ENCODE assay signal across 15 cellular contexts in genomic region chr11:126414615-126415014, GRCh38. TPM values are rescaled to one million over a fixed set of nuclear protein-coding genes. Genes with fewer than 3 reads are reported as not detected.
A peak's percentile ranks its signal among the peaks of the same experiment; 100 is the strongest.
DNase-seq lines count a peak whose midpoint lies in the region; ATAC-seq and TF ChIP-seq lines count a peak whose summit lies in the region.
"Had no signal": no experiment of that assay in that cellular context is flagged by ENCODE, and none has a peak within 500 bp of the region (broad histone marks: within the 10 kb centered on the region; RNA-seq: fewer than 3 reads in every experiment).

No MANE protein-coding gene starts in this region.

- H3K27ac ChIP-seq in ascending aorta (peak overlapping the region; percentile 86 to 92), gastroesophageal sphincter (peak overlapping the region; percentile 15 to 89 (median 87)), osteoblast (ENCODE audit: low read depth, low read length) (no peak overlapping the region), transverse colon (peak overlapping the region; percentile 77 to 86 (median 82))
- H3K27ac ChIP-seq: BLaER1 treated with 17β-estradiol and CSF1 and Interleukin-3, amounts not matched to agents 10 nM and 100 nM; VCaP had no signal

- H3K36me3 Mint-ChIP-seq in CD14-positive monocyte = peaks cover 22 to 30% of the 10 kb centered on the region in 2 donors

- no peaks in the 10 kb centered on the region for H3K79me2 ChIP-seq in osteoblast (ENCODE audit: insufficient read depth, low read length)

- TF ChIP-seq CTCF in ascending aorta (IDR thresholded peaks at IDR 0.05) (no peak), gastroesophageal sphincter (IDR thresholded peaks at IDR 0.05) (no peak), osteoblast (IDR thresholded peaks at IDR 0.05; ENCODE audit: extremely low read depth, low read depth, low read length) (no peak), transverse colon (IDR thresholded peaks at IDR 0.05) (no peak), CD14-positive monocyte (IDR thresholded peaks at IDR 0.05) (no peak)

- TF ChIP-seq EP300 in gastroesophageal sphincter (IDR thresholded peaks at IDR 0.05) = no peak
- TF ChIP-seq EP300 in transverse colon (IDR thresholded peaks at IDR 0.05; ENCODE audit: low read depth) = no peak

- intact Hi-C loops in ascending aorta (cut with DNase I) = loop anchor here (2.0 kb wide), 1 partner anchor 110 kb away; the partner anchor contains the start of gene DCPS
- intact Hi-C loops in transverse colon (cut with DNase I; ENCODE audit: low total_unique reads) = no loop called here
- intact Hi-C loops in CD14-positive monocyte (cut with micrococcal nuclease) = no loop called here

- no peak overlapping the region for H3K27ac Mint-ChIP-seq in CD14-positive monocyte
- H3K27ac Mint-ChIP-seq: endodermal cell had no signal

- H3K27me3 ChIP-seq in ascending aorta (no peaks in the 10 kb centered on the region), gastroesophageal sphincter (no peaks in the 10 kb centered on the region), osteoblast (ENCODE audit: insufficient read depth, low read length) (no peaks in the 10 kb centered on the region), transverse colon (no peaks in the 10 kb centered on the region)

- H3K36me3 ChIP-seq in ascending aorta (peaks cover 4 to 7% of the 10 kb centered on the region in 2 donors), gastroesophageal sphincter (peaks cover 0 to 34% of the 10 kb centered on the region in 2 donors), osteoblast (ENCODE audit: insufficient read depth, low read length) (peaks cover 13% of the 10 kb centered on the region), transverse colon (no peaks in the 10 kb centered on the region)

- no peak overlapping the region for H3K4me2 ChIP-seq in osteoblast (ENCODE audit: insufficient read depth, low read length)
- H3K4me2 ChIP-seq: BLaER1 treated with 17β-estradiol and CSF1 and Interleukin-3, amounts not matched to agents 10 nM and 100 nM; SK-N-SH had no signal

- H3K4me1 Mint-ChIP-seq in CD14-positive monocyte = peaks cover 12% of the 10 kb centered on the region

- H3K4me3 ChIP-seq in ascending aorta (peak overlapping the region in 1 of 2 donors; percentile 62), gastroesophageal sphincter (no peak overlapping the region), osteoblast (ENCODE audit: insufficient read depth, low read length) (no peak overlapping the region), transverse colon (no peak overlapping the region)
- H3K4me3 ChIP-seq: BLaER1 treated with 17β-estradiol and CSF1 and Interleukin-3, amounts not matched to agents 10 nM and 100 nM had no signal

- no peak for TF ChIP-seq POLR2A in gastroesophageal sphincter (IDR thresholded peaks at IDR 0.05)
- TF ChIP-seq POLR2A in transverse colon (IDR thresholded peaks at IDR 0.05) = no peak

- peaks cover 21 to 28% of the 10 kb centered on the region in 2 donors for H3K4me1 ChIP-seq in ascending aorta
- peaks cover 12 to 75% (median 26%) of the 10 kb centered on the region in 3 donors for H3K4me1 ChIP-seq in gastroesophageal sphincter
- H3K4me1 ChIP-seq in osteoblast (ENCODE audit: insufficient read depth, low read length) = peaks cover 5% of the 10 kb centered on the region
- peaks cover 16 to 37% (median 28%) of the 10 kb centered on the region in 4 donors for H3K4me1 ChIP-seq in transverse colon

- peak; percentile 39 to 76 for DNase-seq in ascending aorta (ENCODE audit: low spot score in 2 of 2)
- peak; percentile 66 for DNase-seq in osteoblast (ENCODE audit: insufficient read length, low spot score, missing footprints)
- DNase-seq in transverse colon = no peak
- DNase-seq in UCSD-AML1 (lab: John Stamatoyannopoulos, UW; ENCODE audit: unreplicated experiment) = no peak
- DNase-seq in CD14-positive monocyte (ENCODE audit: low spot score) = no peak
- no peak for DNase-seq in EL
- DNase-seq: activated effector memory CD4-positive, alpha-beta T cell treated with anti-CD3 and anti-CD28 coated beads, Interleukin-2, amount 50 U/mL, for 16 hours; endodermal cell; KBM-7; NCI-H1417 treated with DMSO at 0.1 percent for 48 hours; SK-N-SH; stimulated activated naive CD8-positive, alpha-beta T cell treated with anti-CD3 and anti-CD28 coated beads, Interleukin-15, amount 100 ng/mL, for 72 hours had no signal

- no peaks in the 10 kb centered on the region for H3K9me3 ChIP-seq in ascending aorta
- no peaks in the 10 kb centered on the region for H3K9me3 ChIP-seq in gastroesophageal sphincter
- H3K9me3 ChIP-seq in osteoblast (ENCODE audit: low read depth, low read length) = no peaks in the 10 kb centered on the region
- H3K9me3 ChIP-seq in transverse colon = no peaks in the 10 kb centered on the region
- H3K9me3 ChIP-seq: BLaER1 treated with 17β-estradiol and CSF1 and Interleukin-3, amounts not matched to agents 10 nM and 100 nM; SK-N-SH had no signal

- no peaks in the 10 kb centered on the region for H3K27me3 Mint-ChIP-seq in CD14-positive monocyte (ENCODE audit: low read depth in 3 of 3)

- no peak overlapping the region for H3K4me3 Mint-ChIP-seq in CD14-positive monocyte
- H3K4me3 Mint-ChIP-seq: endodermal cell; stimulated activated naive CD8-positive, alpha-beta T cell treated with anti-CD3 and anti-CD28 coated beads, Interleukin-15, amount 100 ng/mL, for 72 hours had no signal

- H3K9me3 Mint-ChIP-seq in CD14-positive monocyte = no peaks in the 10 kb centered on the region
- H3K9me3 Mint-ChIP-seq: endodermal cell; stimulated activated naive CD8-positive, alpha-beta T cell treated with anti-CD3 and anti-CD28 coated beads, Interleukin-15, amount 100 ng/mL, for 72 hours had no signal

- in situ Hi-C loops in transverse colon (cut with MboI; ENCODE audit: low pct_ligation_motif_present in 1 of 4, low pct_unique_long_range_greater_than_20kb in 1 of 4, low sequenced_read_pairs in 3 of 4) = loop anchor here in 2 of 4 donors (10.0 to 25.0 kb wide), 2 partner anchors 100 to 102 kb away; partner anchors contain the start of gene DCPS (in 1 of the 2)

- ATAC-seq in gastroesophageal sphincter = peak; percentile 4
- ATAC-seq: stimulated activated naive CD8-positive, alpha-beta T cell treated with anti-CD3 and anti-CD28 coated beads, Interleukin-15, amount 100 ng/mL, for 72 hours had no signal

- WGBS in gastroesophageal sphincter (ENCODE audit: low coverage in 1 of 2), 2 donors = 41% methylated on average over 3 to 4 of the region's 5 CpGs
- WGBS in transverse colon (ENCODE audit: low coverage in 1 of 2), 2 donors = 59 to 60% methylated on average over 1 to 5 of the region's 5 CpGs

- no peaks in the 10 kb centered on the region for H4K20me1 ChIP-seq in osteoblast (ENCODE audit: insufficient read depth, low read length)

- no peak overlapping the region for H2AFZ ChIP-seq in osteoblast (ENCODE audit: low read length)

RNA-seq across cellular contexts. Expression of gene ST3GAL4, which starts 59.1 kb away (rescaled TPM):
- 61.4 TPM for total RNA-seq in ascending aorta
- 10 to 100 TPM; 42.1 to 56.2 (median 47.2) TPM for total RNA-seq in gastroesophageal sphincter
- 11.8 and 13.8 TPM in 2 replicates for total RNA-seq in osteoblast
- total RNA-seq in transverse colon = 100 to 1,000 TPM in 3 of 4 donors, 10 to 100 TPM in 1; 26.1 to 206 (median 166) TPM
- 10 to 100 TPM in 1 of 2 donors, 1 to 10 TPM in 1; 7.8 to 10.1 TPM for polyA plus RNA-seq in CD14-positive monocyte

Comparison
In these comparisons a context has a peak if more than half of its experiments do, and no peak if none do; other contexts are left out.
1. DNase-seq: peak in ascending aorta (2 of 2) and osteoblast (single experiment); none in transverse colon (single experiment), UCSD-AML1 (single experiment), CD14-positive monocyte (single experiment) and EL (single experiment).